34 cellular contexts compared by ENCODE assay signal in the genomic region with DNA sequence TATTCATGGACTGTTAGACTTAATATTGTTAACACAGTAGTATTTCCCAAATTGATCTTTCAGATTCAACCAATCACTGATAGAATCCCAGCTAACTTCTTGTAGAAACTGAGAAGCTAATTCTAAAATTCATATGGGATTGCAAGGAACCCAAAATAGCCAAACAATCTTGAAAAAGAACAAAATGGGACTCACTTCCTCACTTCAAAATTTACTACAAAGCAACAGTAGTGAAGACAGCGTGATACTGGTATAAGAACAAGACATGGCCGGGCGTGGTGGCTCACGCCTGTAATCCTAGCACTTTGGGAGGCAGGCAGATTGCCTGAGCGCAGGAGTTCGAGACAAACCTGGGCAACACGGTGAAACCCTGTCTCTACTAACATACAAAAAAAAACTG.
"Had no signal": no experiment of that assay in that cellular context is flagged by ENCODE, and none has a peak within 500 bp of the region (broad histone marks: within the 10 kb centered on the region; RNA-seq: fewer than 3 reads in every experiment).

No MANE protein-coding gene starts in this region.

- H3K36me3 ChIP-seq: brain microvascular endothelial cell had no signal

- H3K27ac Mint-ChIP-seq: activated B cell treated with CpG ODN at 0.5 μM for 24 hours; activated CD8-positive, alpha-beta T cell treated with anti-CD3 and anti-CD28 coated beads for 36 hours; activated naive CD8-positive, alpha-beta T cell; activated T-helper 17 cell treated with anti-CD3 and anti-CD28 coated beads, Interleukin-2, amount 50 U/mL, for 72 hours; dendritic cell treated with granulocyte-macrophage colony-stimulating factor and Interleukin-4, amounts not matched to agents 40 ng/mL and 50 ng/mL, for 4 days; T-helper 17 cell; T-helper 2 cell treated with Interferon-gamma antibody and Interleukin-4, amounts not matched to agents 5 μg/mL and 100 μg/mL, for 36 hours had no signal

- H3K9me3 Mint-ChIP-seq: central memory CD8-positive, alpha-beta T cell; dendritic cell treated with granulocyte-macrophage colony-stimulating factor and Interleukin-4, amounts not matched to agents 40 ng/mL and 50 ng/mL, for 4 days had no signal

- H3K27ac ChIP-seq: brain microvascular endothelial cell, coronary artery, dorsolateral prefrontal cortex, epithelial cell of prostate, WERI-Rb-1 had no signal

- H3K27me3 Mint-ChIP-seq: activated B cell treated with CpG ODN at 0.5 μM for 24 hours; activated CD8-positive, alpha-beta T cell treated with anti-CD3 and anti-CD28 coated beads for 36 hours; activated naive CD8-positive, alpha-beta T cell; activated T-helper 17 cell treated with anti-CD3 and anti-CD28 coated beads, Interleukin-2, amount 50 U/mL, for 72 hours; central memory CD8-positive, alpha-beta T cell; dendritic cell treated with granulocyte-macrophage colony-stimulating factor and Interleukin-4, amounts not matched to agents 40 ng/mL and 50 ng/mL, for 4 days; T-helper 17 cell had no signal

- H3K4me3 Mint-ChIP-seq: activated B cell treated with CpG ODN at 0.5 μM for 24 hours; activated CD8-positive, alpha-beta T cell treated with anti-CD3 and anti-CD28 coated beads for 36 hours; activated naive CD8-positive, alpha-beta T cell; activated T-cell treated with anti-CD3 and anti-CD28 coated beads, Interleukin-2, amount 50 U/mL, for 4 hours; activated T-helper 17 cell treated with anti-CD3 and anti-CD28 coated beads, Interleukin-2, amount 50 U/mL, for 72 hours; central memory CD8-positive, alpha-beta T cell; dendritic cell treated with granulocyte-macrophage colony-stimulating factor and Interleukin-4, amounts not matched to agents 40 ng/mL and 50 ng/mL, for 4 days; T-helper 17 cell; T-helper 2 cell treated with Interferon-gamma antibody and Interleukin-4, amounts not matched to agents 5 μg/mL and 100 μg/mL, for 36 hours had no signal

- H3K4me3 ChIP-seq: coronary artery, dorsolateral prefrontal cortex had no signal

- FAIRE-seq: astrocyte, bronchial epithelial cell, endothelial cell of umbilical vein, frontal cortex had no signal

- H3K27me3 ChIP-seq: brain microvascular endothelial cell, dorsolateral prefrontal cortex had no signal

- DNase-seq: activated B cell treated with CpG ODN at 0.5 μM for 24 hours; activated CD4-positive, alpha-beta T cell treated with anti-CD3 and anti-CD28 coated beads for 48 hours; activated CD4-positive, alpha-beta T cell treated with anti-CD3 and anti-CD28 coated beads, Interleukin-2, amount 50 U/mL, for 1 hour; activated CD4-positive, alpha-beta T cell treated with anti-CD3 and anti-CD28 coated beads, Interleukin-2, amount 50 U/mL, for 48 hours; activated CD8-positive, alpha-beta memory T cell treated with anti-CD3 and anti-CD28 coated beads for 24 hours; activated CD8-positive, alpha-beta T cell treated with anti-CD3 and anti-CD28 coated beads for 36 hours; activated effector memory CD4-positive, alpha-beta T cell treated with Interleukin-2 at 50 U/mL for 16 hours; activated gamma-delta T cell treated with Interleukin-2 at 50 U/mL for 16 hours; activated naive CD4-positive, alpha-beta T cell treated with anti-CD3 and anti-CD28 coated beads, Interleukin-2, amount 50 U/mL, for 16 hours; activated naive CD4-positive, alpha-beta T cell treated with Interleukin-2 at 50 U/mL for 16 hours; activated T-cell treated with anti-CD3 and anti-CD28 coated beads, Interleukin-2, amount 50 U/mL, for 4 hours; amniotic stem cell; anterior cingulate cortex; brain microvascular endothelial cell; dorsolateral prefrontal cortex; effector memory CD4-positive, alpha-beta T cell; foreskin fibroblast; head of caudate nucleus; T-helper 17 cell; T1000; WERI-Rb-1 had no signal

- ATAC-seq: activated CD4-positive, CD25-positive, alpha-beta regulatory T cell treated with anti-CD3 and anti-CD28 coated beads, Interleukin-2, amount 50 U/mL, for 24 hours; activated CD8-positive, alpha-beta T cell treated with anti-CD3 and anti-CD28 coated beads for 36 hours; activated T-cell treated with anti-CD3 and anti-CD28 coated beads, Interleukin-2, amount 50 U/mL, for 4 hours; activated T-helper 17 cell treated with anti-CD3 and anti-CD28 coated beads, Interleukin-2, amount 50 U/mL, for 72 hours; esophagus mucosa; T-helper 17 cell had no signal
